ENCODE assay signal across 20 cellular contexts in the genomic region with DNA sequence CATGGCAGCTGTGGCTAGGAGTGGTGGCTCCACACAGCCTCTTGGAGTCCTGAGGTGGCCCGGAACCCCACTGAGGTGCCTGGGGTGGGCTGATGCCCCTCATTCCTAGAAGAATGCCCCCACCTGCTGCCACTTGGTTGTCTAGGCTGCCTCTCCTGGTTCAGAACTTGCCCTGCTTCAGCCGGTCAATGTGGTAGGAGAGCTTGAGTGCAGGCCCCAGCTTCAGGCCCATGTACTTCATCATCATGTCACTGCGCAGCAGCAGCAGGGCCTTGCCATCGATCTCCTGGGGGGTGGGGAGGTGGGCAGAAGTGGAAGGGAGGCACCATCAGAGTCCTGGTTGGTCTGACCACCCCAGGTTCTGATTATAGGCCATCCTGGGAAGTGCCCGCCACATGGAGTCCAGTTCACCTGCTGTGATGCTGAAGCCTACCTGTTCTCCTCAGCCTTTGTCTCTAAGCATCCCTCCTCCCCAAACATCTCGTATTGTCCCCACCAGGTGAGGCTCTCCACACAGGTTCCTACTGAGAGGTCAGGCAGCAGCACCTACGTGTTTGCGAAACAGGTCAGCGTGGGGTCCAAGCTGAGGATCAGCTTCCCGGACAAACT. TPM values are rescaled to one million over a fixed set of nuclear protein-coding genes. Genes with fewer than 3 reads are reported as not detected.
A peak's percentile ranks its signal among the peaks of the same experiment; 100 is the strongest.
DNase-seq lines count a peak whose midpoint lies in the region; ATAC-seq, FAIRE-seq and TF ChIP-seq lines count a peak whose summit lies in the region.
"Had no signal": no experiment of that assay in that cellular context is flagged by ENCODE, and none has a peak within 500 bp of the region (broad histone marks: within the 10 kb centered on the region; RNA-seq: fewer than 3 reads in every experiment).

No MANE protein-coding gene starts in this region.

- H3K9me3 ChIP-seq in HepG2 (ENCODE audit: low read length) (no peaks in the 10 kb centered on the region), right lobe of liver (no peaks in the 10 kb centered on the region), uterus (no peaks in the 10 kb centered on the region), neural progenitor cell (ENCODE audit: low read depth) (no peaks in the 10 kb centered on the region)
- H3K9me3 ChIP-seq: BE2C, Caco-2 had no signal

- intact Hi-C loops in HepG2 (cut with micrococcal nuclease; ENCODE audit: unreplicated experiment) (no loop called here), right lobe of liver (cut with DNase I) (loop anchor here in 1 of 2 donors (10.0 kb wide), 1 partner anchor 207 kb away; no protein-coding TSS in a partner anchor), uterus (cut with DNase I; ENCODE audit: low total_unique reads) (no loop called here)

- H3K4me3 Mint-ChIP-seq in memory B cell (no peak overlapping the region), neural progenitor cell (no peak overlapping the region)
- H3K4me3 Mint-ChIP-seq: CD4-positive, alpha-beta T cell had no signal

- no peak for TF ChIP-seq RAD21 in HepG2 (CRISPR knock-in tag; IDR thresholded peaks at IDR 0.05)

- no peak overlapping the region for H3K27ac ChIP-seq in HepG2 (ENCODE audit: extremely low read length, insufficient read depth, low read length)
- H3K27ac ChIP-seq in right lobe of liver = no peak overlapping the region
- peak overlapping the region; percentile 55 to 56 for H3K27ac ChIP-seq in uterus
- no peak overlapping the region for H3K27ac ChIP-seq in neural progenitor cell
- H3K27ac ChIP-seq: C4-2B, GM23248 had no signal

- H3K27me3 ChIP-seq in HepG2 (ENCODE audit: control insufficient read depth in 1 of 2, insufficient read depth in 2 of 2, low read length in 2 of 2) = no peaks in the 10 kb centered on the region
- H3K27me3 ChIP-seq in right lobe of liver = no peaks in the 10 kb centered on the region
- H3K27me3 ChIP-seq in bronchial epithelial cell (ENCODE audit: control insufficient read depth, insufficient read depth, low read length) = no peaks in the 10 kb centered on the region
- no peaks in the 10 kb centered on the region for H3K27me3 ChIP-seq in uterus
- H3K27me3 ChIP-seq in neural progenitor cell = no peaks in the 10 kb centered on the region
- H3K27me3 ChIP-seq: BE2C had no signal

- TF ChIP-seq EP300 in HepG2 (IDR thresholded peaks at IDR 0.05; ENCODE audit: low read depth in 2 of 2, low read length in 2 of 2) (no peak), HepG2 (CRISPR knock-in tag; IDR thresholded peaks at IDR 0.05; ENCODE audit: borderline replicate concordance) (no peak)

- H3K4me1 Mint-ChIP-seq in memory B cell (peaks cover 19% of the 10 kb centered on the region), neural progenitor cell (peaks cover 15% of the 10 kb centered on the region)

- DNase-seq in HepG2 (ENCODE audit: low spot score) (no peak), right lobe of liver (no peak), bronchial epithelial cell (ENCODE audit: low read depth) (no peak), memory B cell (ENCODE audit: low spot score in 2 of 2) (no peak), uterus (no peak), neural progenitor cell (ENCODE audit: low spot score) (no peak), NCI-H1930 (lab: John Stamatoyannopoulos, UW) (no peak)
- DNase-seq: ACHN; BE2C; Caco-2; CD4-positive, alpha-beta T cell; GM23248; HCEC 1CT had no signal

- H2AFZ ChIP-seq in HepG2 (ENCODE audit: low read length) (no peak overlapping the region), neural progenitor cell (replicated peaks) (no peak overlapping the region)
- H2AFZ ChIP-seq: GM23248 had no signal

- H3K4me1 ChIP-seq in HepG2 (ENCODE audit: insufficient read depth, low read length) (peaks cover 23% of the 10 kb centered on the region), right lobe of liver (peaks cover 0 to 14% (median 5%) of the 10 kb centered on the region in 4 donors), uterus (no peaks in the 10 kb centered on the region), neural progenitor cell (peaks cover 5% of the 10 kb centered on the region)
- H3K4me1 ChIP-seq: BE2C, Caco-2 had no signal

- WGBS in HepG2 (ENCODE audit: low lambda C conversion rate) = 98% methylated on average over 5 of the region's 10 CpGs
- 100% methylated on average over 2 of the region's 10 CpGs for WGBS in right lobe of liver (ENCODE audit: insufficient coverage, low coverage, low lambda C conversion rate, missing lambda C conversion rate)

- no peaks in the 10 kb centered on the region; the same call in 1 of the 2 replicates for H4K20me1 ChIP-seq in HepG2 (ENCODE audit: insufficient read depth, low read length)
- H4K20me1 ChIP-seq in neural progenitor cell (ENCODE audit: low read depth) = peaks cover 6% of the 10 kb centered on the region

- H3K79me2 ChIP-seq in HepG2 (ENCODE audit: insufficient read depth, low read length) (no peaks in the 10 kb centered on the region), neural progenitor cell (ENCODE audit: low read depth) (no peaks in the 10 kb centered on the region)

- CTCF ChIA-PET in HepG2 (lab: Yijun Ruan, JAX; ENCODE audit: low intra/inter-chr PET ratio, low total read pairs) = no interaction called here

- H3K36me3 Mint-ChIP-seq in memory B cell = peaks cover 29% of the 10 kb centered on the region
- peaks cover 36% of the 10 kb centered on the region for H3K36me3 Mint-ChIP-seq in neural progenitor cell

- in situ Hi-C loops in HepG2 (cut with HindIII; ENCODE audit: extremely low pct_ligation_motif_present, low pct_unique_long_range_greater_than_20kb) = no loop called here

- peaks cover 7% of the 10 kb centered on the region for H3F3A ChIP-seq in neural progenitor cell (ENCODE audit: low read depth)

- TF ChIP-seq CTCF in HepG2 (CRISPR knock-in tag; IDR thresholded peaks at IDR 0.05) (no peak), right lobe of liver (IDR thresholded peaks at IDR 0.05) (no peak), bronchial epithelial cell (IDR thresholded peaks at IDR 0.05; ENCODE audit: insufficient read depth, low read length, severe bottlenecking) (no peak), uterus (IDR thresholded peaks at IDR 0.05) (no peak), neural progenitor cell (IDR thresholded peaks at IDR 0.05) (no peak)

- H3K4me2 ChIP-seq in HepG2 (ENCODE audit: low read depth, low read length) (no peak overlapping the region), neural progenitor cell (no peak overlapping the region)

- no peaks in the 10 kb centered on the region for H3K27me3 Mint-ChIP-seq in memory B cell
- no peaks in the 10 kb centered on the region for H3K27me3 Mint-ChIP-seq in neural progenitor cell (ENCODE audit: insufficient read depth, low read depth)
- H3K27me3 Mint-ChIP-seq: CD4-positive, alpha-beta T cell had no signal

- H3K4me3 ChIP-seq in HepG2 (replicated peaks in 1 of 3; ENCODE audit: insufficient read depth in 1 of 3, low read depth in 2 of 3, low read length in 3 of 3) = no peak overlapping the region
- H3K4me3 ChIP-seq in right lobe of liver = no peak overlapping the region
- H3K4me3 ChIP-seq in bronchial epithelial cell (ENCODE audit: low read depth, low read length) = no peak overlapping the region
- H3K4me3 ChIP-seq in uterus = no peak overlapping the region
- H3K4me3 ChIP-seq in neural progenitor cell = no peak overlapping the region
- H3K4me3 ChIP-seq: GM23248 had no signal

- H3K27ac Mint-ChIP-seq in memory B cell (peak overlapping the region; percentile 53), neural progenitor cell (no peak overlapping the region)
- H3K27ac Mint-ChIP-seq: CD4-positive, alpha-beta T cell had no signal

- ATAC-seq in HepG2 (no peak), right lobe of liver (no peak), memory B cell (ENCODE audit: low read depth) (no peak), HG02885 (IDR thresholded peaks at IDR 0.05; ENCODE audit: poor library complexity, unreplicated experiment) (no peak)

- POLR2A ChIA-PET in HepG2 (lab: Yijun Ruan, JAX) = no interaction called here

- no TSS peak for BruUV-seq in HepG2 (replicated peaks; lab: Mats Ljungman, UMichigan)

- TF ChIP-seq POLR2A in HepG2 (IDR thresholded peaks at IDR 0.05; ENCODE audit: insufficient read depth in 1 of 2, low read depth in 2 of 2, low read length in 2 of 2) (peak in 1 of 2 experiments; percentile 17; a peak in 1 of 4 replicates), right lobe of liver (IDR thresholded peaks at IDR 0.05) (no peak), uterus (IDR thresholded peaks at IDR 0.05) (no peak)

- peaks cover 11 to 28% of the 10 kb centered on the region in 2 experiments for H3K36me3 ChIP-seq in HepG2 (replicated peaks in 1 of 2; ENCODE audit: control insufficient read depth in 1 of 2, insufficient read depth in 2 of 2, low read length in 2 of 2)
- peaks cover 0 to 10% (median 4%) of the 10 kb centered on the region in 4 donors for H3K36me3 ChIP-seq in right lobe of liver
- H3K36me3 ChIP-seq in bronchial epithelial cell (ENCODE audit: control insufficient read depth, insufficient read depth, low read length) = peaks cover 10% of the 10 kb centered on the region
- H3K36me3 ChIP-seq in uterus = no peaks in the 10 kb centered on the region
- no peaks in the 10 kb centered on the region for H3K36me3 ChIP-seq in neural progenitor cell

- H3K9ac ChIP-seq in HepG2 (ENCODE audit: insufficient read depth, low read depth, low read length) (no peak overlapping the region), neural progenitor cell (no peak overlapping the region)
- H3K9ac ChIP-seq: GM23248 had no signal

- FAIRE-seq in HepG2 (lab: Jason Lieb, UNC) = no peak
- peak; percentile 43 for FAIRE-seq in bronchial epithelial cell (lab: Jason Lieb, UNC)
- FAIRE-seq: D721Med, G401.6, GM12891, GM18507, H54 had no signal

- H3K9me3 Mint-ChIP-seq in memory B cell (peaks cover 2% of the 10 kb centered on the region), neural progenitor cell (no peaks in the 10 kb centered on the region)
- H3K9me3 Mint-ChIP-seq: CD4-positive, alpha-beta T cell had no signal

RNA-seq across cellular contexts. Expression of gene SLFNL1, which starts 6.6 kb away (rescaled TPM):
- total RNA-seq in HepG2 (2016; rRNA removed; fragmentation: Illumina TruSeq; extraction: Trizol) = 0.07 TPM in 1 of 2 replicates, not detected in the other
- total RNA-seq in HepG2 (2016; cell fraction: cytosol; rRNA removed; fragmentation: Illumina TruSeq; extraction: Trizol; ENCODE audit: low read depth) = not detected in 2 replicates
- 0.19 TPM in 1 of 2 replicates, not detected in the other for total RNA-seq in HepG2 (2016; cell fraction: insoluble cytoplasmic fraction; rRNA removed; fragmentation: Illumina TruSeq; extraction: Trizol)
- 0.09 TPM in 1 of 2 replicates, not detected in the other for total RNA-seq in HepG2 (2016; cell fraction: membrane; rRNA removed; fragmentation: Illumina TruSeq; extraction: Trizol)
- total RNA-seq in HepG2 (2016; cell fraction: nucleus; rRNA removed; fragmentation: Illumina TruSeq; extraction: Trizol) = 0.31 and 0.50 TPM in 2 replicates
- polyA plus RNA-seq in HepG2 (2011; rRNA removed) = 0.18 and 0.20 TPM in 2 replicates
- 0.05 and 0.08 TPM in 2 replicates for polyA plus RNA-seq in HepG2 (2011; cell fraction: cytosol; rRNA removed)
- polyA plus RNA-seq in HepG2 (2011; cell fraction: nucleus; rRNA removed) = 1.2 and 1.7 TPM in 2 replicates
- 0.44 and 0.65 TPM in 2 replicates for polyA plus RNA-seq in HepG2 (2012)
- not detected in 2 replicates for polyA plus RNA-seq in HepG2 (2016; cell fraction: cytosol; fragmentation: Illumina TruSeq; extraction: Trizol; ENCODE audit: low read depth)
- polyA plus RNA-seq in HepG2 (2016; cell fraction: insoluble cytoplasmic fraction; fragmentation: Illumina TruSeq; extraction: Trizol; ENCODE audit: low read depth) = not detected in 2 replicates
- polyA plus RNA-seq in HepG2 (2016; cell fraction: membrane; fragmentation: Illumina TruSeq; extraction: Trizol; ENCODE audit: low read depth) = not detected in 2 replicates
- 0.60 and 0.71 TPM in 2 replicates for polyA plus RNA-seq in HepG2 (2016; cell fraction: nucleus; fragmentation: Illumina TruSeq; extraction: Trizol; ENCODE audit: insufficient read depth, low read depth)
- 0.37 and 1.3 TPM in 2 replicates for polyA minus RNA-seq in HepG2 (2011; rRNA and poly(A)+ RNA removed; ENCODE audit: low replicate concordance)
- not detected in 2 replicates for polyA minus RNA-seq in HepG2 (2011; cell fraction: cytosol; rRNA and poly(A)+ RNA removed)
- 2.1 and 2.4 TPM in 2 replicates for polyA minus RNA-seq in HepG2 (2011; cell fraction: nucleus; rRNA and poly(A)+ RNA removed)
- under 1 TPM in 3 of 6 experiments, not detected in 3; 0.06 to 0.27 (median 0.14) TPM for total RNA-seq in right lobe of liver
- under 0.01 and 0.26 TPM in 2 replicates for total RNA-seq in bronchial epithelial cell
- 10 to 100 TPM in 1 of 4 donors, 1 to 10 TPM in 1, under 1 TPM in 1, not detected in 1; 0.83 to 31.3 (median 1.6) TPM for total RNA-seq in uterus
- 0.19 TPM in 1 of 2 replicates, not detected in the other for total RNA-seq in neural progenitor cell (ENCODE audit: low replicate concordance)

RNA-seq across cellular contexts. Expression of gene CTPS1, which starts 48.6 kb away (rescaled TPM):
- 42.8 and 63.1 TPM in 2 replicates for total RNA-seq in HepG2 (2016; rRNA removed; fragmentation: Illumina TruSeq; extraction: Trizol)
- 8.1 and 8.4 TPM in 2 replicates for total RNA-seq in HepG2 (2016; cell fraction: cytosol; rRNA removed; fragmentation: Illumina TruSeq; extraction: Trizol; ENCODE audit: low read depth)
- total RNA-seq in HepG2 (2016; cell fraction: insoluble cytoplasmic fraction; rRNA removed; fragmentation: Illumina TruSeq; extraction: Trizol) = 40.9 and 54.3 TPM in 2 replicates
- total RNA-seq in HepG2 (2016; cell fraction: membrane; rRNA removed; fragmentation: Illumina TruSeq; extraction: Trizol) = 18.5 and 19.2 TPM in 2 replicates
- 56.4 and 60.8 TPM in 2 replicates for total RNA-seq in HepG2 (2016; cell fraction: nucleus; rRNA removed; fragmentation: Illumina TruSeq; extraction: Trizol)
- polyA plus RNA-seq in HepG2 (2011; rRNA removed) = 9.6 and 10.1 TPM in 2 replicates
- polyA plus RNA-seq in HepG2 (2011; cell fraction: cytosol; rRNA removed) = 6.4 and 7.9 TPM in 2 replicates
- 42.7 and 43.4 TPM in 2 replicates for polyA plus RNA-seq in HepG2 (2011; cell fraction: nucleus; rRNA removed)
- polyA plus RNA-seq in HepG2 (2012) = 19.4 and 21.9 TPM in 2 replicates
- 4.7 and 5.0 TPM in 2 replicates for polyA plus RNA-seq in HepG2 (2016; cell fraction: cytosol; fragmentation: Illumina TruSeq; extraction: Trizol; ENCODE audit: low read depth)
- 61.3 and 68.4 TPM in 2 replicates for polyA plus RNA-seq in HepG2 (2016; cell fraction: insoluble cytoplasmic fraction; fragmentation: Illumina TruSeq; extraction: Trizol; ENCODE audit: low read depth)
- 9.5 and 10.5 TPM in 2 replicates for polyA plus RNA-seq in HepG2 (2016; cell fraction: membrane; fragmentation: Illumina TruSeq; extraction: Trizol; ENCODE audit: low read depth)
- polyA plus RNA-seq in HepG2 (2016; cell fraction: nucleus; fragmentation: Illumina TruSeq; extraction: Trizol; ENCODE audit: insufficient read depth, low read depth) = 105 and 109 TPM in 2 replicates
- 23.3 and 120 TPM in 2 replicates for polyA minus RNA-seq in HepG2 (2011; rRNA and poly(A)+ RNA removed; ENCODE audit: low replicate concordance)
- 7.5 and 8.1 TPM in 2 replicates for polyA minus RNA-seq in HepG2 (2011; cell fraction: cytosol; rRNA and poly(A)+ RNA removed)
- polyA minus RNA-seq in HepG2 (2011; cell fraction: nucleus; rRNA and poly(A)+ RNA removed) = 51.4 and 55.3 TPM in 2 replicates
- total RNA-seq in right lobe of liver = 10 to 100 TPM; 13.1 to 48.0 (median 42.2) TPM
- total RNA-seq in bronchial epithelial cell = 33.7 and 36.6 TPM in 2 replicates
- 10 to 100 TPM; 30.9 to 70.1 (median 51.3) TPM for total RNA-seq in uterus
- total RNA-seq in neural progenitor cell (ENCODE audit: low replicate concordance) = 73.8 and 77.6 TPM in 2 replicates

Comparison
In these comparisons a context has a peak if more than half of its experiments do, and no peak if none do; other contexts are left out.
1. H3K27ac ChIP-seq: peak in uterus (2 of 2); none in HepG2 (single experiment), right lobe of liver (0 of 3) and neural progenitor cell (single experiment).